ENCODE assay signal across 23 cellular contexts in the genomic region with DNA sequence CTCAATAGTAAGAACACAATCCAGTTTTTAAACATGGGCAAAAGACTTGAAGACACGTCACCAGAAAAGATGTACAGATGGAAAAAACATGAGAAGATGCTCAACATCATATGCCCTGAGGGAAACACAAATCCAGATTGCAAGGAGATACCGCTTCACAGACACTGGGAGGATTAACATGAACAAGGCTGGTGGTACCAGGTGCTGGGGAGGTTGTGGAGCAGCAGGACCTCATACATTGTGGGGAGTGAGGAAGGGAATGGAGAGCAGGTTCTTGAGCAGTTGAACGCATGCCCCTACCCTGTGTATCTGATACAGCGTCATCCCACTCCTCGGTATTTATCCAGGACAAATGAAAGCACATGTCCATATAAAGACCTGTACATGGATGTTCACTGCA.
A peak's percentile ranks its signal among the peaks of the same experiment; 100 is the strongest.
DNase-seq lines count a peak whose midpoint lies in the region; FAIRE-seq and TF ChIP-seq lines count a peak whose summit lies in the region.
"Had no signal": no experiment of that assay in that cellular context is flagged by ENCODE, and none has a peak within 500 bp of the region (broad histone marks: within the 10 kb centered on the region; RNA-seq: fewer than 3 reads in every experiment).

No MANE protein-coding gene starts in this region.

- no peak overlapping the region for H3K4me3 Mint-ChIP-seq in osteocyte (ENCODE audit: unreplicated experiment)
- H3K4me3 Mint-ChIP-seq: CD14-positive monocyte; CD4-positive, alpha-beta memory T cell; CD4-positive, CD25-positive, alpha-beta regulatory T cell; CD8-positive, alpha-beta memory T cell had no signal

- peak; percentile 93 for FAIRE-seq in bronchial epithelial cell (lab: Jason Lieb, UNC)
- FAIRE-seq: A204.1, G401.6, GM12891, GM19239 had no signal

- TF ChIP-seq CTCF in bronchial epithelial cell (IDR thresholded peaks at IDR 0.05; ENCODE audit: insufficient read depth, low read length, severe bottlenecking) (no peak), esophagus muscularis mucosa (IDR thresholded peaks at IDR 0.05) (no peak), osteocyte (IDR thresholded peaks at IDR 0.05) (no peak)

- intact Hi-C loops in esophagus muscularis mucosa (cut with DNase I): no loop called here

- peaks cover 8% of the 10 kb centered on the region for H3K27me3 Mint-ChIP-seq in osteocyte (ENCODE audit: unreplicated experiment)

- peaks cover 0 to 10% (median 3%) of the 10 kb centered on the region in 4 donors for H3K9me3 ChIP-seq in esophagus muscularis mucosa
- H3K9me3 ChIP-seq: BE2C had no signal

- H3K4me1 ChIP-seq in esophagus muscularis mucosa: no peaks in the 10 kb centered on the region
- H3K4me1 ChIP-seq: BE2C, BLaER1 had no signal

- H3K4me1 Mint-ChIP-seq in osteocyte (ENCODE audit: unreplicated experiment): no peaks in the 10 kb centered on the region
- H3K4me1 Mint-ChIP-seq: CD14-positive monocyte; CD4-positive, alpha-beta memory T cell; CD4-positive, CD25-positive, alpha-beta regulatory T cell; CD8-positive, alpha-beta memory T cell had no signal

- H3K4me3 ChIP-seq in bronchial epithelial cell (ENCODE audit: low read depth, low read length): no peak overlapping the region
- no peak overlapping the region for H3K4me3 ChIP-seq in esophagus muscularis mucosa
- H3K4me3 ChIP-seq: BLaER1 had no signal

- peaks cover 7% of the 10 kb centered on the region for H3K9me3 Mint-ChIP-seq in osteocyte (ENCODE audit: unreplicated experiment)

- no peaks in the 10 kb centered on the region for H3K27me3 ChIP-seq in bronchial epithelial cell (ENCODE audit: control insufficient read depth, insufficient read depth, low read length)
- peaks cover 0 to 14% (median 2%) of the 10 kb centered on the region in 4 donors for H3K27me3 ChIP-seq in esophagus muscularis mucosa
- H3K27me3 ChIP-seq: BE2C had no signal

- no peak overlapping the region for H3K27ac Mint-ChIP-seq in osteocyte (ENCODE audit: unreplicated experiment)
- H3K27ac Mint-ChIP-seq: CD4-positive, alpha-beta memory T cell; CD4-positive, CD25-positive, alpha-beta regulatory T cell had no signal

- DNase-seq in bronchial epithelial cell (ENCODE audit: low read depth): no peak
- DNase-seq in esophagus muscularis mucosa (ENCODE audit: extremely low spot score): peak; percentile 62
- peak; percentile 51 for DNase-seq in osteocyte (ENCODE audit: extremely low spot score, unreplicated experiment)
- no peak for DNase-seq in activated gamma-delta T cell (lab: John Stamatoyannopoulos, UW)
- DNase-seq in DMS53 (lab: John Stamatoyannopoulos, UW): no peak
- DNase-seq: 8988T; ACHN; BE2C; C1 segment of cervical spinal cord; CD4-positive, alpha-beta memory T cell; CD4-positive, CD25-positive, alpha-beta regulatory T cell; CD8-positive, alpha-beta memory T cell; COR-L47; DMS 273 treated with DMSO at 0.1 percent for 48 hours; DMS153; DMS79 treated with DMSO at 0.1 percent for 48 hours; GF-D8 had no signal

- no peak for TF ChIP-seq POLR2A in esophagus muscularis mucosa (IDR thresholded peaks at IDR 0.05; ENCODE audit: low read depth)

- H3K36me3 Mint-ChIP-seq in osteocyte (ENCODE audit: unreplicated experiment): no peaks in the 10 kb centered on the region
- H3K36me3 Mint-ChIP-seq: CD14-positive monocyte; CD4-positive, alpha-beta memory T cell; CD4-positive, CD25-positive, alpha-beta regulatory T cell had no signal

- H3K36me3 ChIP-seq in bronchial epithelial cell (ENCODE audit: control insufficient read depth, insufficient read depth, low read length): no peaks in the 10 kb centered on the region
- no peaks in the 10 kb centered on the region for H3K36me3 ChIP-seq in esophagus muscularis mucosa
- H3K36me3 ChIP-seq: BE2C, BLaER1 had no signal

- 94% methylated on average over 5 of the region's 5 CpGs for WGBS in esophagus muscularis mucosa

- TF ChIP-seq EP300 in esophagus muscularis mucosa (IDR thresholded peaks at IDR 0.05): no peak

- H3K27ac ChIP-seq in esophagus muscularis mucosa (replicated peaks in 1 of 4): no peak overlapping the region
- H3K27ac ChIP-seq: BLaER1 had no signal

Comparison
In these comparisons a context has a peak if more than half of its experiments do, and no peak if none do; other contexts are left out.
1. DNase-seq: peak in esophagus muscularis mucosa (single experiment) and osteocyte (single experiment); none in bronchial epithelial cell (single experiment), activated gamma-delta T cell (single experiment) and DMS53 (single experiment).